Comparison of ENCODE assay signal across 8 cellular contexts in the genomic region with DNA sequence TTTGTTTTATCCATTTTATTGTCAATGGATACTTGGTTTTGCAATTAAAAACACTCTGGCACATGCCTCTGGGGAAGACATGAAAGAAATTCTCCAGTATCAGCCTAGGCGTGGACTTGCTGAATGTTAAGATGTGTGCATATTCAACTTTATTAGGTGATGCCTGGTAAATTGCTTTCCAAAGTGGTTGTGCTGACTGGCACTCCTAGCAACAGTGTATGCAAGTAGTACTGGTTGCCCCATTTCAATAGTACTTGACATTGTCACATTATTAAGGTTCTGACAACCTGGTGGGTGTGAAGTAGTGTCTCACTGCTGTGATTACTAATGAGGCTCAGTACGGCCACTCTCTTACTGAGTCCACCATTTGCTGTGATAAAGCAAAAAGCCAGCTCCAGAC. TPM values are rescaled to one million over a fixed set of nuclear protein-coding genes. Genes with fewer than 3 reads are reported as not detected.
"Had no signal": no experiment of that assay in that cellular context is flagged by ENCODE, and none has a peak within 500 bp of the region (broad histone marks: within the 10 kb centered on the region; RNA-seq: fewer than 3 reads in every experiment).

No MANE protein-coding gene starts in this region.

- H3K36me3 ChIP-seq: HAP-1 had no signal

- ATAC-seq: HCT116, HepG2 had no signal

- H3K9me3 ChIP-seq: HAP-1 had no signal

- DNase-seq: GM23248, GOT3, H7, HFFc6 had no signal

- H3K27ac ChIP-seq: GM23248, HL-60 had no signal

- H3K4me3 ChIP-seq: GM23248, HAP-1 had no signal

- H3K4me1 ChIP-seq: HAP-1 had no signal

RNA-seq across cellular contexts. Expression of gene BEND5, which starts 48.1 kb away (rescaled TPM):
- total RNA-seq: GM23248, HepG2, HFFc6 had no signal
